8 cellular contexts compared by ENCODE assay signal in the genomic region with DNA sequence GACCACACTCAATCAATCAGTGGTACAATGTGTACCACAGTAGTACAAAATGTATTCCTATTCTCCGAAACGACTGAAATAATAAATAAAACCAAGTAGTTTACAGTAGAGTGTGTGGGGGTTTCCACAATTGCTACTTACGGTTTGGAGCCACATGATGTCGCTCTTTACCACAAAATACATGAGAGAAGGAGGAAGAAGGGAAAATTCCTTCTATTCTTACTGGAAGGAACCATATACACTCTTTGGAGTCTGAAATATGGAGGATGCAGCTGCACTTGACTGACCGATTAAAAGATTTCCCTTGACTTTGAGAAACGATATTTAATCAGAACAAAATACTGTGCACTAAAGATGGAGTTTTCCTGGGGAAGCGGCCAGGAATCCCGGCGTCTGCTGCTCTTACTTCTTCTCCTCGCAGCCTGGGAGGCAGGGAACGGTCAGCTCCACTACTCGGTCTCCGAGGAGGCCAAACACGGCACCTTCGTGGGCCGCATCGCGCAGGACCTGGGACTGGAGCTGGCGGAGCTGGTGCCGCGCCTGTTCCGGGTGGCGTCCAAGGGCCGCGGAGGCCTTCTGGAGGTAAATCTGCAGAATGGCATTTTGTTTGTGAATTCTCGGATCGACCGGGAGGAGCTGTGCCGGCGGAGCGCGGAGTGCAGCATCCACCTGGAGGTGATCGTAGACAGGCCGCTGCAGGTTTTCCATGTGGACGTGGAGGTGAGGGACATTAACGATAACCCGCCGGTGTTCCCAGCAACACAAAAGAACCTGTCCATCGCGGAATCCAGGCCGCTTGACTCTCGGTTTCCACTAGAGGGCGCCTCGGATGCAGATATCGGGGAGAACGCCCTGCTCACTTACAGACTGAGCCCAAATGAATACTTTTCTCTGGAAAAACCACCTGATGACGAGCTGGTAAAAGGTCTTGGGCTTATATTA. TPM values are rescaled to one million over a fixed set of nuclear protein-coding genes. Genes with fewer than 3 reads are reported as not detected.
DNase-seq lines count a peak whose midpoint lies in the region; ATAC-seq and TF ChIP-seq lines count a peak whose summit lies in the region.

A gene (plus strand): TSS at position 235 of the 942 bp plus-strand sequence.

- WGBS in ectodermal cell, 2 experiments = 29 to 30% methylated on average over 44 to 47 of the region's 47 CpGs

- H3K4me1 ChIP-seq in DOHH2 (ENCODE audit: control insufficient read depth, low read length) (no peaks in the 10 kb centered on the region), ectodermal cell (ENCODE audit: control insufficient read depth, insufficient read depth, low read length) (no peaks in the 10 kb centered on the region), muscle layer of duodenum (ENCODE audit: control insufficient read depth in 1 of 2, insufficient read depth in 2 of 2, low read length in 2 of 2) (no peaks in the 10 kb centered on the region)

- no peak for ATAC-seq in HG03097 (IDR thresholded peaks at IDR 0.05; ENCODE audit: low FRiP score, unreplicated experiment)

- TF ChIP-seq CTCF in DOHH2 (IDR thresholded peaks at IDR 0.05; ENCODE audit: low read depth, low read length, poor library complexity, severe bottlenecking) = peak; percentile 59

- no peak within 1 kb of the TSS for H3K27ac ChIP-seq in DOHH2 (ENCODE audit: low read depth, low read length)
- H3K27ac ChIP-seq in ectodermal cell (ENCODE audit: insufficient read depth, low read depth, low read length, poor library complexity, severe bottlenecking) = no peak within 1 kb of the TSS
- H3K27ac ChIP-seq in muscle layer of duodenum (ENCODE audit: low read length) = no peak within 1 kb of the TSS

- DNase-seq in NCI-H1092 (lab: John Stamatoyannopoulos, UW) (peak; percentile 66), amniotic stem cell (lab: John Stamatoyannopoulos, UW) (no peak), COLO829 (ENCODE audit: low spot score) (no peak)
- DNase-seq in activated CD4-positive, CD25-positive, alpha-beta regulatory T cell (lab: John Stamatoyannopoulos, UW) = no peak

- H3K27me3 ChIP-seq in DOHH2 (ENCODE audit: control insufficient read depth, low read length) = no peaks in the 10 kb centered on the region
- no peaks in the 10 kb centered on the region for H3K27me3 ChIP-seq in ectodermal cell (ENCODE audit: control insufficient read depth, insufficient read depth, low read length, poor library complexity, severe bottlenecking)
- H3K27me3 ChIP-seq in muscle layer of duodenum (ENCODE audit: low read depth, low read length) = no peaks in the 10 kb centered on the region

- no peaks in the 10 kb centered on the region for H3K9me2 ChIP-seq in DOHH2 (replicated peaks; ENCODE audit: control insufficient read depth, low read length)

- H4K20me1 ChIP-seq in DOHH2 (ENCODE audit: control insufficient read depth, insufficient read depth, low read depth, low read length) = no peaks in the 10 kb centered on the region

- no peaks in the 10 kb centered on the region for H3F3A ChIP-seq in DOHH2 (ENCODE audit: control insufficient read depth, insufficient read depth)

- no peaks in the 10 kb centered on the region for H3K79me2 ChIP-seq in DOHH2 (ENCODE audit: control insufficient read depth, low read length)

- H3K9me3 ChIP-seq in DOHH2 (ENCODE audit: control insufficient read depth, insufficient read depth, low read length) (no peaks in the 10 kb centered on the region), ectodermal cell (ENCODE audit: control insufficient read depth, low read length) (no peaks in the 10 kb centered on the region), muscle layer of duodenum (ENCODE audit: control insufficient read depth in 1 of 2, low read length in 2 of 2) (peaks cover under 1 to 45% of the 10 kb centered on the region in 2 donors)

- H3K4me3 ChIP-seq in DOHH2 (ENCODE audit: low read length) (no peak within 1 kb of the TSS), ectodermal cell (ENCODE audit: insufficient read depth, low read depth, low read length) (peak within 1 kb of the TSS; percentile 67), muscle layer of duodenum (ENCODE audit: low read depth in 1 of 2, low read length in 2 of 2) (peak within 1 kb of the TSS; percentile 44 to 62)

- no peak within 1 kb of the TSS for H3K4me2 ChIP-seq in DOHH2 (ENCODE audit: low read length)

- no peaks in the 10 kb centered on the region for H3K36me3 ChIP-seq in DOHH2 (ENCODE audit: control insufficient read depth, low read length)
- H3K36me3 ChIP-seq in ectodermal cell (ENCODE audit: control insufficient read depth, insufficient read depth, low read length) = no peaks in the 10 kb centered on the region
- H3K36me3 ChIP-seq in muscle layer of duodenum (ENCODE audit: control insufficient read depth in 1 of 2, insufficient read depth in 2 of 2, low read length in 2 of 2) = no peaks in the 10 kb centered on the region

RNA-seq across cellular contexts. Expression of the gene that starts here (rescaled TPM):
- polyA plus RNA-seq in ectodermal cell (2013, experiment 1 of 4) = 8.3 TPM
- polyA plus RNA-seq in ectodermal cell (2013, experiment 2 of 4) = 9.0 TPM
- polyA plus RNA-seq in ectodermal cell (2013, experiment 3 of 4) = 5.8 TPM
- polyA plus RNA-seq in ectodermal cell (2013, experiment 4 of 4) = 7.8 TPM
